ENCODE assay signal across 21 cellular contexts in the genomic region with DNA sequence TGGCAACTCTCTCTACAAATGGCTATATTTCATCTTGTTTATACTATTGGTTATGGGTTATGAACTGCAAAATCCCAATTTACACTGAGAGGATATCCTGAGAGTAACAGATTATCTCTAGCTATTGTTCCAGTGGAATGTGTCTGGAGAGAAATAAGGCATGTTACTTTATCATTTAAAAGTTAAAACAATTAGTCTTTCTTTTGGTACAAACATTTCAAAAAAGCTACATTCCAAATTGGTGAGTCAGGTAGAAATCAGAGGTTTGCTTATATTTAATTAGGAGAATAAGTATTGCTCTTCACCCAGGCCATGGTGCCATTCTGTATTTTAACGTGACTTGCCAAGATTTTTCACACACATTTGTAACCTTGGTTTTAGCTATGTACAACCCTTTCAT.
DNase-seq lines count a peak whose midpoint lies in the region; ATAC-seq and TF ChIP-seq lines count a peak whose summit lies in the region.
"Had no signal": no experiment of that assay in that cellular context is flagged by ENCODE, and none has a peak within 500 bp of the region (broad histone marks: within the 10 kb centered on the region; RNA-seq: fewer than 3 reads in every experiment).

No MANE protein-coding gene starts in this region.

- H3K9ac ChIP-seq in mesenchymal stem cell (ENCODE audit: low read length), result no peak overlapping the region

- no peak overlapping the region for H3K18ac ChIP-seq in mesenchymal stem cell (ENCODE audit: low read depth in 1 of 2, low read length in 2 of 2)

- no peak overlapping the region for H3K4me2 ChIP-seq in mesenchymal stem cell (ENCODE audit: low read length, poor library complexity, severe bottlenecking)

- no CpG with 5 or more reads among the region's 1 CpG for WGBS in mesenchymal stem cell

- no peak for TF ChIP-seq CTCF in AG10803 (conservative IDR thresholded peaks at IDR 0.05; ENCODE audit: low read length)

- H2BK120ac ChIP-seq in mesenchymal stem cell (ENCODE audit: low read depth, low read length), result no peak overlapping the region

- no peak overlapping the region for H3K14ac ChIP-seq in mesenchymal stem cell (ENCODE audit: low read length in 2 of 2)

- H3K23ac ChIP-seq in mesenchymal stem cell (ENCODE audit: low read length in 2 of 2), result no peak overlapping the region

- no peak overlapping the region for H3K4me3 ChIP-seq in AG10803 (ENCODE audit: low read length)
- no peak overlapping the region for H3K4me3 ChIP-seq in mesenchymal stem cell (ENCODE audit: insufficient read depth in 1 of 2, low read depth in 1 of 2, low read length in 2 of 2)
- H3K4me3 ChIP-seq: adrenal gland, K562, SK-N-MC had no signal

- H4K8ac ChIP-seq in mesenchymal stem cell (ENCODE audit: low read length), result no peak overlapping the region

- no peak overlapping the region for H2BK12ac ChIP-seq in mesenchymal stem cell (ENCODE audit: low read length in 2 of 2)

- H3K9me3 ChIP-seq in mesenchymal stem cell (ENCODE audit: control insufficient read depth, low read length), result no peaks in the 10 kb centered on the region
- H3K9me3 ChIP-seq: adrenal gland had no signal

- no peak overlapping the region for H3K27ac ChIP-seq in mesenchymal stem cell (ENCODE audit: low read length, poor library complexity, severe bottlenecking)
- H3K27ac ChIP-seq: adrenal gland, SK-N-MC had no signal

- H4K91ac ChIP-seq in mesenchymal stem cell (ENCODE audit: low read length), result no peak overlapping the region

- DNase-seq in AG10803 (ENCODE audit: low read depth) (peak; percentile 12), NCI-H446 treated with DMSO at 0.1 percent for 48 hours (lab: John Stamatoyannopoulos, UW) (peak; percentile 16), dermis microvascular lymphatic vessel endothelial cell (ENCODE audit: low read depth in 2 of 2) (peak; percentile 46 to 82), mesenchymal stem cell (peak; percentile 35), anterior cingulate cortex (lab: John Stamatoyannopoulos, UW) (no peak), iPS-NIHi7 (ENCODE audit: extremely low spot score) (no peak)
- DNase-seq: activated CD4-positive, alpha-beta T cell treated with anti-CD3 and anti-CD28 coated beads for 1 hour; activated CD8-positive, alpha-beta memory T cell treated with anti-CD3 and anti-CD28 coated beads, Interleukin-2, amount 10 ng/mL, durations not matched to agents 7 days and 5 days; adrenal gland; COR-L47; head of caudate nucleus; mesendoderm; NCI-H2081; NCI-H526 treated with DMSO at 0.1 percent for 48 hours; OCI-M1; stimulated activated naive CD8-positive, alpha-beta T cell treated with anti-CD3 and anti-CD28 coated beads, Interleukin-15, Interleukin-2, amounts not matched to agents 100 U/mL and 50 U/mL, for 24 hours; T1000 had no signal

- H2BK15ac ChIP-seq in mesenchymal stem cell (ENCODE audit: low read depth, poor library complexity, severe bottlenecking), result no peak overlapping the region

- H3K79me1 ChIP-seq in mesenchymal stem cell (replicated peaks; ENCODE audit: low read length, poor library complexity, severe bottlenecking), result no peaks in the 10 kb centered on the region

- no peaks in the 10 kb centered on the region for H3K27me3 ChIP-seq in mesenchymal stem cell (ENCODE audit: control insufficient read depth in 1 of 2, insufficient read depth in 1 of 2, low read length in 2 of 2)
- H3K27me3 ChIP-seq: adrenal gland had no signal

- H2AK5ac ChIP-seq in mesenchymal stem cell (ENCODE audit: low read length, severe bottlenecking), result no peak overlapping the region

- no peak overlapping the region for H2AFZ ChIP-seq in mesenchymal stem cell (ENCODE audit: low read depth, low read length)

- no peak overlapping the region for H3K4ac ChIP-seq in mesenchymal stem cell (ENCODE audit: low read depth in 1 of 2, low read length in 2 of 2)

- H3K4me1 ChIP-seq in mesenchymal stem cell (ENCODE audit: control insufficient read depth, insufficient read depth, low read depth, low read length), result no peaks in the 10 kb centered on the region
- H3K4me1 ChIP-seq: adrenal gland had no signal

- H3K36me3 ChIP-seq in mesenchymal stem cell (ENCODE audit: control insufficient read depth in 1 of 2, insufficient read depth in 2 of 2, low read depth in 1 of 2, low read length in 2 of 2), result no peaks in the 10 kb centered on the region
- H3K36me3 ChIP-seq: adrenal gland had no signal

- no peak overlapping the region for H2BK5ac ChIP-seq in mesenchymal stem cell (ENCODE audit: low read depth, low read length, poor library complexity, severe bottlenecking)

- ATAC-seq in GM18502 (IDR thresholded peaks at IDR 0.05; ENCODE audit: poor library complexity, unreplicated experiment) (no peak), GM21390 (IDR thresholded peaks at IDR 0.05; ENCODE audit: unreplicated experiment) (no peak)
- ATAC-seq: activated CD8-positive, alpha-beta memory T cell treated with anti-CD3 and anti-CD28 coated beads, Interleukin-2, amount 10 ng/mL, durations not matched to agents 7 days and 5 days; K562; stimulated activated naive CD8-positive, alpha-beta T cell treated with anti-CD3 and anti-CD28 coated beads, Interleukin-15, Interleukin-2, amounts not matched to agents 100 U/mL and 50 U/mL, for 24 hours had no signal

Comparison
In these comparisons a context has a peak if more than half of its experiments do, and no peak if none do; other contexts are left out.
1. DNase-seq: peak in AG10803 (single experiment), NCI-H446 treated with DMSO at 0.1 percent for 48 hours (single experiment), dermis microvascular lymphatic vessel endothelial cell (2 of 2) and mesenchymal stem cell (single experiment); none in anterior cingulate cortex (0 of 58) and iPS-NIHi7 (single experiment).